Comparison of ENCODE assay signal across 27 cellular contexts in the genomic region with DNA sequence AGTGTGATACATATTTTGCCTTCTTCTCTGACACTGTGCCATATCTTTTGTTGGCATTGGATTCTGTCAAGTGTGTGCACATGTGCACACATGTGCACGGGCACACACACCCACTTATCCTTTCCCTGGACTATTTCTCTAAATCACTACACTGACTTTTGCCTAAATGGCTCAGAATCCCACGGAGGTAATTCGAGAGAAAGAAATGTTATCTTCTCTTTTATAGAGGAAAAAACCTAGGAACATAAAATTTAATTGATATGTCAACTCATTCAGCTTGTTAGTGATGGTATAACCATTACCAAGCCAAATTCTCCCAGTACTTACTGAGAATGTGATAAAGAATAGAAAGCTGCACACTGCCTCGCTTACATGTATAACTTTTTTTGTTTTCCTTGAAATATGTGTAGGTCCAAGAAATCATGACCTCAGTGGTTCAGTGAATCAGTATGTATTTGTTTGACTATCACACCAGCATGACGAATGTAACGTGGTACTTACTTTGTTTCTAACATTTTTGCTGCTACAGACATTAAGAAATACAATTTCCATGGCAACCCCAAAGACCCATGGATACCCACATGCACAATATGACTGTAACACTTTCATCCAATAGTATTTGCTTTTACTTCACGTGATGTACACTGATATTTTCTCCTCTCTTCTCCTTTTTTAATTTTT.
"Had no signal": no experiment of that assay in that cellular context is flagged by ENCODE, and none has a peak within 500 bp of the region (broad histone marks: within the 10 kb centered on the region; RNA-seq: fewer than 3 reads in every experiment).

No MANE protein-coding gene starts in this region.

- H3K4me3 Mint-ChIP-seq: effector memory CD8-positive, alpha-beta T cell; immature natural killer cell; naive thymus-derived CD4-positive, alpha-beta T cell; nephron; neural progenitor cell; stimulated activated memory B cell treated with anti-CD40 and anti-IgM and Interleukin-4, amounts not matched to agents 10 μg/mL and 1 μg/mL and 100 μg/mL, for 72 hours; type B pancreatic cell had no signal

- H3K4me1 Mint-ChIP-seq: immature natural killer cell; naive thymus-derived CD4-positive, alpha-beta T cell; nephron; neural progenitor cell; stimulated activated memory B cell treated with anti-CD40 and anti-IgM and Interleukin-4, amounts not matched to agents 10 μg/mL and 1 μg/mL and 100 μg/mL, for 72 hours had no signal

- H3K27ac Mint-ChIP-seq: effector memory CD8-positive, alpha-beta T cell; immature natural killer cell; naive thymus-derived CD4-positive, alpha-beta T cell; nephron; neural progenitor cell; stimulated activated memory B cell treated with anti-CD40 and anti-IgM and Interleukin-4, amounts not matched to agents 10 μg/mL and 1 μg/mL and 100 μg/mL, for 72 hours; type B pancreatic cell had no signal

- H3K27me3 Mint-ChIP-seq: effector memory CD8-positive, alpha-beta T cell; naive thymus-derived CD4-positive, alpha-beta T cell; stimulated activated memory B cell treated with anti-CD40 and anti-IgM and Interleukin-4, amounts not matched to agents 10 μg/mL and 1 μg/mL and 100 μg/mL, for 72 hours; type B pancreatic cell had no signal

- H3K36me3 Mint-ChIP-seq: immature natural killer cell; naive thymus-derived CD4-positive, alpha-beta T cell; stimulated activated memory B cell treated with anti-CD40 and anti-IgM and Interleukin-4, amounts not matched to agents 10 μg/mL and 1 μg/mL and 100 μg/mL, for 72 hours had no signal

- H3K27ac ChIP-seq: coronary artery, esophagus squamous epithelium, lower lobe of right lung, neural progenitor cell, prostate gland, right atrium auricular region, sigmoid colon, testis, tibial artery had no signal

- H3K9me3 ChIP-seq: esophagus squamous epithelium, lower lobe of right lung, prostate gland, right atrium auricular region, sigmoid colon, testis, tibial artery had no signal

- H3K4me2 ChIP-seq: neural progenitor cell had no signal

- H2AFZ ChIP-seq: neural progenitor cell had no signal

- H3K4me1 ChIP-seq: esophagus squamous epithelium, lower lobe of right lung, neural progenitor cell, prostate gland, right atrium auricular region, testis had no signal

- H3K9ac ChIP-seq: neural progenitor cell had no signal

- H3K27me3 ChIP-seq: esophagus squamous epithelium, neural progenitor cell, right atrium auricular region, sigmoid colon, testis, tibial artery had no signal

- ATAC-seq: effector memory CD8-positive, alpha-beta T cell; left ventricle myocardium superior; lower lobe of right lung; naive thymus-derived CD4-positive, alpha-beta T cell; stimulated activated memory B cell treated with anti-CD40 and anti-IgM and Interleukin-4, amounts not matched to agents 10 μg/mL and 1 μg/mL and 100 μg/mL, for 72 hours; stimulated activated naive CD8-positive, alpha-beta T cell treated with anti-CD3 and anti-CD28 coated beads, Interleukin-15, Interleukin-2, amounts not matched to agents 100 U/mL and 50 U/mL, for 24 hours had no signal

- DNase-seq: effector memory CD8-positive, alpha-beta T cell; erythroblast; esophagus squamous epithelium; foreskin melanocyte; glutamatergic neuron; hypothalamus; immature natural killer cell; islet precursor cell; kidney glomerular epithelial cell; left ventricle myocardium superior; lower lobe of right lung; naive thymus-derived CD4-positive, alpha-beta T cell; nucleus accumbens; sigmoid colon; stimulated activated CD4-positive, alpha-beta T cell treated with anti-CD3 and anti-CD28 coated beads, Interleukin-2, amount 100 ng/mL, for 24 hours; stimulated activated CD4-positive, alpha-beta T cell treated with anti-CD3 and anti-CD28 coated beads, Interleukin-4, amount 100 ng/mL, for 24 hours; stimulated activated naive CD8-positive, alpha-beta T cell treated with anti-CD3 and anti-CD28 coated beads, Interleukin-15, Interleukin-2, amounts not matched to agents 100 U/mL and 50 U/mL, for 24 hours; substantia nigra; testis; tibial artery had no signal

- H3K4me3 ChIP-seq: coronary artery, esophagus squamous epithelium, lower lobe of right lung, neural progenitor cell, prostate gland, right atrium auricular region, sigmoid colon, testis, tibial artery had no signal

- H3K36me3 ChIP-seq: esophagus squamous epithelium, lower lobe of right lung, neural progenitor cell, prostate gland, right atrium auricular region, sigmoid colon, tibial artery had no signal
